ENCODE assay signal across 9 cellular contexts in the genomic region with DNA sequence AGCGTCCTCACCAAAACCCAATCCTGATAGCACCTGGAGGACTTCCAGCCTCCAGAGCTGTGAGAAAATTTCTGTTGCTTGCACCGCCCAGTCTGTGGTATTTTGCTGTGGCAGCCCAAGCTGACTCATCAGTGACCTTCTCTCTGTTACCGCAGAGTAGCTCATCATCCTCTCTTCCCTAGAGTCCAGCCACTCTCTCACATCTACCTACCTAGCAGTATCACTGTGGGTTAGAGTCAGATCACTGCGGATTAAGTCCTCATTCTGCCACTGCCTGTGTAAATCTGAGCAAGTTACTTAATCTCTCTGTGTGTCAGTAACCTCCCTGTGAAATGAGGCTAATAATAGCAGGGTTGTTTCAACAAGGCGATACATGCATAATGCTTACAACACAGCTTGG. TPM values are rescaled to one million over a fixed set of nuclear protein-coding genes. Genes with fewer than 3 reads are reported as not detected.
DNase-seq lines count a peak whose midpoint lies in the region; ATAC-seq lines count a peak whose summit lies in the region.
"Had no signal": no experiment of that assay in that cellular context is flagged by ENCODE, and none has a peak within 500 bp of the region (broad histone marks: within the 10 kb centered on the region; RNA-seq: fewer than 3 reads in every experiment).

No MANE protein-coding gene starts in this region.

- DNase-seq in ELR (ENCODE audit: low read depth) (peak; percentile 96), NOMO-1 (lab: John Stamatoyannopoulos, UW; ENCODE audit: unreplicated experiment in 2 of 2) (peak; percentile 65 to 91), myocyte (ENCODE audit: low read depth) (peak; percentile 85), occipital lobe (lab: John Stamatoyannopoulos, UW) (no peak), Ammon's horn (ENCODE audit: low spot score) (no peak)
- peak; percentile 30 for DNase-seq in activated T-helper 9 cell treated with anti-CD3 and anti-CD28 coated beads, Interleukin-2, amount 50 U/mL, for 16 hours (ENCODE audit: low read depth)
- DNase-seq: left cardiac atrium had no signal

- peak; percentile 82 for ATAC-seq in HG02588 (IDR thresholded peaks at IDR 0.05; ENCODE audit: unreplicated experiment)
- no peak for ATAC-seq in GM21526 (IDR thresholded peaks at IDR 0.05; ENCODE audit: low FRiP score, unreplicated experiment)

RNA-seq across cellular contexts. Expression of gene USPL1, which starts 40.3 kb away (rescaled TPM):
- 18.0 and 18.2 TPM in 2 replicates for total RNA-seq in myocyte
- polyA plus RNA-seq in myocyte (2012): 4.4 TPM
- total RNA-seq in occipital lobe: 46.9 TPM

Comparison
In these comparisons a context has a peak if more than half of its experiments do, and no peak if none do; other contexts are left out.
1. DNase-seq: peak in ELR (single experiment), NOMO-1 (2 of 2), activated T-helper 9 cell treated with anti-CD3 and anti-CD28 coated beads, Interleukin-2, amount 50 U/mL, for 16 hours (single experiment) and myocyte (single experiment); none in occipital lobe (single experiment) and Ammon's horn (single experiment).